Comparison of ENCODE assay signal across 17 cellular contexts in genomic region chr5:119324842-119325241, GRCh38. TPM values are rescaled to one million over a fixed set of nuclear protein-coding genes. Genes with fewer than 3 reads are reported as not detected.
A peak's percentile ranks its signal among the peaks of the same experiment; 100 is the strongest.
DNase-seq lines count a peak whose midpoint lies in the region; ATAC-seq and TF ChIP-seq lines count a peak whose summit lies in the region.
"Had no signal": no experiment of that assay in that cellular context is flagged by ENCODE, and none has a peak within 500 bp of the region (broad histone marks: within the 10 kb centered on the region; RNA-seq: fewer than 3 reads in every experiment).

No MANE protein-coding gene starts in this region.

- CTCF ChIA-PET in activated CD8-positive, alpha-beta T cell treated with anti-CD3 and anti-CD28 coated beads for 36 hours (lab: Charles Lee): interaction anchor here (0.8 to 3.1 kb wide), 2 partner anchors 11 to 87 kb away, joined by 3 to 18 read pairs; no protein-coding TSS in a partner anchor
- CTCF ChIA-PET in activated CD8-positive, alpha-beta T cell treated with anti-CD3 and anti-CD28 coated beads, Interleukin-2, amount 10 ng/mL, durations not matched to agents 7 days and 5 days (lab: Charles Lee): interaction anchor here (21.9 kb wide), 1 partner anchor 13 kb away, joined by 274 read pairs; no protein-coding TSS in a partner anchor

- TF ChIP-seq EP300 in stomach (IDR thresholded peaks at IDR 0.05): no peak

- H3K4me3 ChIP-seq in SJCRH30 (peak overlapping the region; percentile 37; the same call in 1 of the 2 replicates), stomach (no peak overlapping the region)
- H3K4me3 ChIP-seq: sigmoid colon had no signal

- no peak for TF ChIP-seq CTCF in activated CD8-positive, alpha-beta T cell treated with anti-CD3 and anti-CD28 coated beads for 36 hours (IDR thresholded peaks at IDR 0.05)
- no peak for TF ChIP-seq CTCF in stomach (IDR thresholded peaks at IDR 0.05)

- DNase-seq in activated CD8-positive, alpha-beta T cell treated with anti-CD3 and anti-CD28 coated beads for 36 hours: no peak
- DNase-seq in activated CD8-positive, alpha-beta T cell treated with anti-CD3 and anti-CD28 coated beads, Interleukin-2, amount 10 ng/mL, durations not matched to agents 7 days and 5 days: no peak
- DNase-seq in SJCRH30 (no peak), epithelial cell of prostate (ENCODE audit: low read depth, low spot score) (no peak), stomach (no peak), NCI-H1105 treated with DMSO at 0.1 percent for 48 hours (lab: John Stamatoyannopoulos, UW) (no peak)
- DNase-seq: activated T-cell treated with anti-CD3 and anti-CD28 coated beads for 4 hours; effector CD8-positive, alpha-beta T cell; NCI-H1436 treated with DMSO at 0.1 percent for 48 hours; NCI-H524; nephron progenitor cell; SHP77 treated with DMSO at 0.1 percent for 48 hours; sigmoid colon had no signal

- H3K36me3 Mint-ChIP-seq in activated CD8-positive, alpha-beta T cell treated with anti-CD3 and anti-CD28 coated beads for 36 hours (ENCODE audit: low read depth): peaks cover 31% of the 10 kb centered on the region
- peaks cover 36% of the 10 kb centered on the region for H3K36me3 Mint-ChIP-seq in activated CD8-positive, alpha-beta T cell treated with anti-CD3 and anti-CD28 coated beads, Interleukin-2, amount 10 ng/mL, durations not matched to agents 7 days and 5 days (ENCODE audit: low read depth)

- WGBS in stomach, 5 donors: 95 to 98% (median 97%) methylated on average over 4 of the region's 4 CpGs

- H3K27ac ChIP-seq in SJCRH30 (peak overlapping the region; percentile 66; the same call in 1 of the 2 replicates), epithelial cell of prostate (peak overlapping the region; percentile 99), stomach (peak overlapping the region in 4 of 5 donors; percentile 3 to 59 (median 52))
- H3K27ac ChIP-seq: KMS-11 had no signal

- H3K9me3 ChIP-seq in SJCRH30 (replicated peaks): no peaks in the 10 kb centered on the region
- no peaks in the 10 kb centered on the region for H3K9me3 ChIP-seq in stomach
- H3K9me3 ChIP-seq: heart right ventricle, sigmoid colon had no signal

- H3K4me3 Mint-ChIP-seq in activated CD8-positive, alpha-beta T cell treated with anti-CD3 and anti-CD28 coated beads for 36 hours: no peak overlapping the region
- no peak overlapping the region for H3K4me3 Mint-ChIP-seq in activated CD8-positive, alpha-beta T cell treated with anti-CD3 and anti-CD28 coated beads, Interleukin-2, amount 10 ng/mL, durations not matched to agents 7 days and 5 days
- H3K4me3 Mint-ChIP-seq: nephron progenitor cell had no signal

- H3K36me3 ChIP-seq in SJCRH30 (no peaks in the 10 kb centered on the region), stomach (no peaks in the 10 kb centered on the region)
- H3K36me3 ChIP-seq: heart right ventricle, sigmoid colon had no signal

- ATAC-seq in activated CD8-positive, alpha-beta T cell treated with anti-CD3 and anti-CD28 coated beads for 36 hours: no peak
- ATAC-seq in activated CD8-positive, alpha-beta T cell treated with anti-CD3 and anti-CD28 coated beads, Interleukin-2, amount 10 ng/mL, durations not matched to agents 7 days and 5 days: no peak
- no peak for ATAC-seq in HG03432 (IDR thresholded peaks at IDR 0.05; ENCODE audit: unreplicated experiment)
- ATAC-seq in GM21447 (IDR thresholded peaks at IDR 0.05; ENCODE audit: unreplicated experiment): no peak

- H3K4me1 ChIP-seq in SJCRH30 (peaks cover 34% of the 10 kb centered on the region), stomach (peaks cover 20 to 71% (median 54%) of the 10 kb centered on the region in 4 donors)

- peaks cover 94% of the 10 kb centered on the region for H3K4me1 Mint-ChIP-seq in activated CD8-positive, alpha-beta T cell treated with anti-CD3 and anti-CD28 coated beads for 36 hours (ENCODE audit: low read depth)
- peaks cover 88% of the 10 kb centered on the region for H3K4me1 Mint-ChIP-seq in activated CD8-positive, alpha-beta T cell treated with anti-CD3 and anti-CD28 coated beads, Interleukin-2, amount 10 ng/mL, durations not matched to agents 7 days and 5 days (ENCODE audit: low read depth)

- no peaks in the 10 kb centered on the region for H3K9me3 Mint-ChIP-seq in activated CD8-positive, alpha-beta T cell treated with anti-CD3 and anti-CD28 coated beads for 36 hours
- no peaks in the 10 kb centered on the region for H3K9me3 Mint-ChIP-seq in activated CD8-positive, alpha-beta T cell treated with anti-CD3 and anti-CD28 coated beads, Interleukin-2, amount 10 ng/mL, durations not matched to agents 7 days and 5 days (ENCODE audit: insufficient read depth)
- H3K9me3 Mint-ChIP-seq: nephron progenitor cell had no signal

- no peaks in the 10 kb centered on the region for H3K27me3 Mint-ChIP-seq in activated CD8-positive, alpha-beta T cell treated with anti-CD3 and anti-CD28 coated beads for 36 hours
- H3K27me3 Mint-ChIP-seq in activated CD8-positive, alpha-beta T cell treated with anti-CD3 and anti-CD28 coated beads, Interleukin-2, amount 10 ng/mL, durations not matched to agents 7 days and 5 days (ENCODE audit: low read depth): no peaks in the 10 kb centered on the region

- POLR2A ChIA-PET in activated CD8-positive, alpha-beta T cell treated with anti-CD3 and anti-CD28 coated beads for 36 hours (lab: Charles Lee): interaction anchor here (1.4 kb wide), 1 partner anchor 9 kb away, joined by 6 read pairs; no protein-coding TSS in a partner anchor
- POLR2A ChIA-PET in activated CD8-positive, alpha-beta T cell treated with anti-CD3 and anti-CD28 coated beads, Interleukin-2, amount 10 ng/mL, durations not matched to agents 7 days and 5 days (lab: Charles Lee): no interaction called here

- intact Hi-C loops in activated CD8-positive, alpha-beta T cell treated with anti-CD3 and anti-CD28 coated beads for 36 hours (cut with micrococcal nuclease): loop anchor here (5.0 kb wide), 2 partner anchors 42 to 48 kb away; no protein-coding TSS in a partner anchor
- intact Hi-C loops in stomach (cut with DNase I; ENCODE audit: low total_unique reads): no loop called here

- peak overlapping the region; percentile 69 for H3K27ac Mint-ChIP-seq in activated CD8-positive, alpha-beta T cell treated with anti-CD3 and anti-CD28 coated beads for 36 hours
- H3K27ac Mint-ChIP-seq in activated CD8-positive, alpha-beta T cell treated with anti-CD3 and anti-CD28 coated beads, Interleukin-2, amount 10 ng/mL, durations not matched to agents 7 days and 5 days: no peak overlapping the region

- H3K27me3 ChIP-seq in SJCRH30: no peaks in the 10 kb centered on the region
- H3K27me3 ChIP-seq in stomach: no peaks in the 10 kb centered on the region
- H3K27me3 ChIP-seq: heart right ventricle, sigmoid colon had no signal

- TF ChIP-seq POLR2A in stomach (IDR thresholded peaks at IDR 0.05): no peak

RNA-seq across cellular contexts. Expression of gene TNFAIP8, which starts 31.0 kb away (rescaled TPM):
- total RNA-seq in activated CD8-positive, alpha-beta T cell treated with anti-CD3 and anti-CD28 coated beads for 36 hours: 100 to 1,000 TPM; 135 to 141 TPM
- total RNA-seq in activated CD8-positive, alpha-beta T cell treated with anti-CD3 and anti-CD28 coated beads, Interleukin-2, amount 10 ng/mL, durations not matched to agents 7 days and 5 days: 100 to 1,000 TPM; 123 to 127 TPM
- 43.1 and 45.3 TPM in 2 replicates for total RNA-seq in SJCRH30 (2014; rRNA removed; shearing (Covaris generic))
- total RNA-seq in stomach: 10 to 100 TPM in 3 of 5 donors, 1 to 10 TPM in 2; 1.2 to 37.1 (median 10.7) TPM
- 10 to 100 TPM in 2 of 3 donors, 1 to 10 TPM in 1; 9.6 to 18.4 (median 14.9) TPM for polyA plus RNA-seq in stomach
